In the genomic region with DNA sequence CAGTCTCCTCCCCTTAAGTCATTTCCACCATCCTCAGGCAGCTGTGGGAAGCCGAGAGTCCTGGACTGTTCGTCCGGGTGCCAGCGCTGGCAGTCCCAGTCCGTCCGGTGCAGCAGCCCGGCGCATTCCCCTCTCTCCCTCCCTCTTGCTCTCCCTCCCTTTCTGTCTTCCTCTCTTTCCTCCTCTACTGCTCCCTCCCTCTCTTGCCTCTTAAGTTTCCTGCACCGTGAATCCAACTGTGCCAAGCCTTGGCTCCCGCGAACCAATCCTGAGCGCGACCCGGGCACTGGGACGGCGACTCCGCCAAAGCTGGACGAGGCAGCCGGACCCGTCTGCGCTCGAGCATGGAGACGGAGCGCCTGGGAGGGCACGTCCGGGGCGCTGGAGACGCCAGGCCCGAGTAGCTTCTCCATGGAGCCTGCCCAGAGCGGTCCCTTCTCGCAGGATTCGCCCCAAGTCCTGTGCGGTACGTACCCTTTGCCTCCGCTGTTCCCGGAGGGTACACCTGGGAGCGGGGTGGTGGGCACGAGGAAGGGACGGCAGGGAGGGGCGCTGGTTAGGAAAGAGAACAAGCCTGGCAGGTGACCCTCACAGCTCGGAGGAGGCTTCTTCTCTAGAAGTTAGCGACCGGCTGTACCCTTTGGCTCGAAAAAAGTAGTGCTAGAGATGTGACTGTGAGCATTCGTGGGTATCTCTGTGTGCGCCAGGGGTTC, we compare ENCODE assay signal across 13 cellular contexts. TPM values are rescaled to one million over a fixed set of nuclear protein-coding genes. Genes with fewer than 3 reads are reported as not detected.
DNase-seq lines count a peak whose midpoint lies in the region; ATAC-seq, FAIRE-seq and TF ChIP-seq lines count a peak whose summit lies in the region.
"Had no signal": no experiment of that assay in that cellular context is flagged by ENCODE, and none has a peak within 500 bp of the region (broad histone marks: within the 10 kb centered on the region; RNA-seq: fewer than 3 reads in every experiment).

No MANE protein-coding gene starts in this region.

- no peak overlapping the region for H3K9ac ChIP-seq in astrocyte (ENCODE audit: low read length)

- no peaks in the 10 kb centered on the region for H3K36me3 ChIP-seq in astrocyte (ENCODE audit: insufficient read depth, low read length)

- H3K36me3 Mint-ChIP-seq in astrocyte (ENCODE audit: low read depth, unreplicated experiment) = no peaks in the 10 kb centered on the region

- peaks cover 5% of the 10 kb centered on the region for H3K9me3 Mint-ChIP-seq in astrocyte (ENCODE audit: unreplicated experiment)

- H3K4me3 Mint-ChIP-seq in astrocyte (ENCODE audit: unreplicated experiment) = peak overlapping the region; percentile 73

- H3K27ac ChIP-seq in A549 (no peak overlapping the region), astrocyte (ENCODE audit: low read depth, low read length) (no peak overlapping the region)

- no peaks in the 10 kb centered on the region for H4K20me1 ChIP-seq in astrocyte (ENCODE audit: insufficient read depth, low read length)

- no peaks in the 10 kb centered on the region for H3K79me2 ChIP-seq in astrocyte (ENCODE audit: insufficient read depth, low read length)

- no peak for TF ChIP-seq RAD21 in A549 (conservative IDR thresholded peaks at IDR 0.05 in 1 of 2, IDR thresholded peaks at IDR 0.05 in 1 of 2)

- H3K9me3 ChIP-seq in A549 = no peaks in the 10 kb centered on the region
- no peaks in the 10 kb centered on the region for H3K9me3 ChIP-seq in astrocyte (ENCODE audit: insufficient read depth, low read depth, low read length)

- H3K4me2 ChIP-seq in A549 = peak overlapping the region; percentile 57; the same call in 2 of the 3 replicates
- peak overlapping the region; percentile 26 for H3K4me2 ChIP-seq in astrocyte (ENCODE audit: low read length)

- no peak for TF ChIP-seq POLR2A in A549 (IDR thresholded peaks at IDR 0.05; ENCODE audit: low read length)

- H3K27me3 ChIP-seq in astrocyte (ENCODE audit: insufficient read depth, low read length) = peaks cover 59% of the 10 kb centered on the region

- DNase-seq in A549 (ENCODE audit: low read depth in 1 of 2, low spot score in 1 of 2) (no peak), H4 (ENCODE audit: low spot score) (peak; percentile 49), astrocyte (ENCODE audit: low read depth) (no peak), medulla oblongata (ENCODE audit: extremely low spot score) (peak; percentile 14), EL (no peak), NCI-H2107 treated with DMSO at 0.1 percent for 48 hours (lab: John Stamatoyannopoulos, UW; ENCODE audit: unreplicated experiment) (no peak)
- DNase-seq: effector CD8-positive, alpha-beta T cell; NCI-H226 had no signal

- no peak overlapping the region for H3K27ac Mint-ChIP-seq in astrocyte (ENCODE audit: unreplicated experiment)

- H3K4me1 ChIP-seq in A549 (no peaks in the 10 kb centered on the region), astrocyte (ENCODE audit: insufficient read depth, low read length) (peaks cover 5% of the 10 kb centered on the region)

- WGBS in A549 (ENCODE audit: missing lambda C conversion rate) = 37% methylated on average over 35 of the region's 46 CpGs

- ATAC-seq in A549 = peak; percentile 22 to 42; a peak in 4 of 6 replicates
- ATAC-seq in HG02763 (IDR thresholded peaks at IDR 0.05; ENCODE audit: unreplicated experiment) = no peak
- ATAC-seq in HG02870 (IDR thresholded peaks at IDR 0.05; ENCODE audit: unreplicated experiment) = no peak

- CTCF ChIA-PET in A549 (lab: Yijun Ruan, JAX) = interaction anchor here (3.0 kb wide), 1 partner anchor 15 kb away, joined by 13 read pairs; no protein-coding TSS in a partner anchor

- FAIRE-seq in A549 (lab: Jason Lieb, UNC) (no peak), astrocyte (lab: Jason Lieb, UNC) (no peak)

- H3K4me1 Mint-ChIP-seq in astrocyte (ENCODE audit: low read depth, unreplicated experiment) = peaks cover 6% of the 10 kb centered on the region

- no peak overlapping the region for H2AFZ ChIP-seq in astrocyte (ENCODE audit: low read depth, low read length)

- POLR2A ChIA-PET in A549 (lab: Yijun Ruan, JAX) = no interaction called here

- peaks cover 81% of the 10 kb centered on the region for H3K27me3 Mint-ChIP-seq in astrocyte (ENCODE audit: low read depth, unreplicated experiment)

- no peak for TF ChIP-seq EP300 in A549 (IDR thresholded peaks at IDR 0.05)

- H3K4me3 ChIP-seq in A549 = no peak overlapping the region; the same call in 2 of the 3 replicates
- no peak overlapping the region for H3K4me3 ChIP-seq in astrocyte (ENCODE audit: insufficient read depth, low read depth, low read length)

- TF ChIP-seq CTCF in A549 (IDR thresholded peaks at IDR 0.05) (no peak), astrocyte (IDR thresholded peaks at IDR 0.05; ENCODE audit: insufficient read depth, low read depth, low read length) (no peak)

TF ChIP-seq in A549, 52 proteins besides CTCF, POLR2A, EP300 and RAD21:
- TF ChIP-seq SREBF2 (IDR thresholded peaks at IDR 0.05) (no peak), RCOR1 (IDR thresholded peaks at IDR 0.05; ENCODE audit: low read depth, low read length) (no peak), PHF8 (IDR thresholded peaks at IDR 0.05; ENCODE audit: borderline replicate concordance, low read depth) (no peak), BHLHE40 (IDR thresholded peaks at IDR 0.05; ENCODE audit: low read depth, low read length) (no peak), CBX2 (IDR thresholded peaks at IDR 0.05; ENCODE audit: borderline replicate concordance, low read depth) (no peak), HOXA7 (CRISPR knock-in tag; IDR thresholded peaks at IDR 0.05) (no peak), FOXS1 (CRISPR knock-in tag; IDR thresholded peaks at IDR 0.05) (no peak), HOXB5 (CRISPR knock-in tag; IDR thresholded peaks at IDR 0.05) (no peak)

RNA-seq across cellular contexts. Expression of gene NXPH1, which starts 1.0 kb away (rescaled TPM):
- polyA plus RNA-seq in A549 (2011; rRNA removed) (not detected in 2 replicates), A549 (2017; fragmentation: RNase III; extraction: RNeasy Plus Mini Kit Qiagen cat#74134 plus additional on column Dnase treatment) (not detected in 3 replicates)
- not detected in 2 replicates for polyA plus RNA-seq in A549 (2012; cell fraction: cytosol; rRNA removed)
- not detected in 2 replicates for polyA plus RNA-seq in A549 (2012; cell fraction: nucleus; rRNA removed)
- polyA minus RNA-seq in A549 (2011; rRNA and poly(A)+ RNA removed) = not detected in 2 replicates
- total RNA-seq in H4 (2014; rRNA removed; shearing (Covaris generic)) = 0.70 TPM in 1 of 2 replicates, not detected in the other
- 0.16 TPM in 1 of 2 replicates, not detected in the other for total RNA-seq in astrocyte
- total RNA-seq: G401, lower leg skin, osteoblast had no signal

Comparison
In these comparisons a context has a peak if more than half of its experiments do, and no peak if none do; other contexts are left out.
1. ATAC-seq: peak in A549 (2 of 2); none in HG02763 (single experiment) and HG02870 (single experiment).
2. DNase-seq: peak in H4 (single experiment) and medulla oblongata (single experiment); none in A549 (0 of 2), astrocyte (single experiment), EL (single experiment) and NCI-H2107 treated with DMSO at 0.1 percent for 48 hours (single experiment).